In genomic region chr5:56512314-56512996, GRCh38 we compare ENCODE assay signal across 2 cellular contexts.
TF ChIP-seq lines count a peak whose summit lies in the region.

No MANE protein-coding gene starts in this region.

TF ChIP-seq in K562, 482 proteins besides CTCF, POLR2A, EP300 and RAD21 (continued from another document):
- TF ChIP-seq CREB3L1 (IDR thresholded peaks at IDR 0.05; ENCODE audit: borderline replicate concordance, low read depth) (no peak), ATF7 (IDR thresholded peaks at IDR 0.05) (no peak)

TF ChIP-seq in HepG2, 621 proteins besides CTCF, POLR2A, EP300 and RAD21 (continued from another document):
- TF ChIP-seq ZBED4 (CRISPR knock-in tag; IDR thresholded peaks at IDR 0.05; ENCODE audit: borderline replicate concordance), result no peak
- 0 out of 2 replicates have a peak, but pooled peaks have one; percentile 10 for TF ChIP-seq CEBPG (CRISPR knock-in tag; IDR thresholded peaks at IDR 0.05)
- TF ChIP-seq HNF4G (IDR thresholded peaks at IDR 0.05; ENCODE audit: borderline replicate concordance, low read depth, low read length), result no peak
- TF ChIP-seq HNF4G (CRISPR knock-in tag; IDR thresholded peaks at IDR 0.05; ENCODE audit: borderline replicate concordance, low read depth), result no peak
- 0 out of 2 replicates have a peak, but pooled peaks have one; percentile 37 for TF ChIP-seq ZNF3 (CRISPR knock-in tag; IDR thresholded peaks at IDR 0.05)
- TF ChIP-seq ZNF24 (IDR thresholded peaks at IDR 0.05), result no peak
- no peak for TF ChIP-seq KLF11 (CRISPR knock-in tag; IDR thresholded peaks at IDR 0.05)
- no peak for TF ChIP-seq ATAD3A (CRISPR knock-in tag; IDR thresholded peaks at IDR 0.05)
- TF ChIP-seq KDM1A (CRISPR knock-in tag; IDR thresholded peaks at IDR 0.05), result no peak
- no peak for TF ChIP-seq ZSCAN31 (CRISPR knock-in tag; IDR thresholded peaks at IDR 0.05; ENCODE audit: low read depth)
- no peak for TF ChIP-seq ZBTB20 (CRISPR knock-in tag; IDR thresholded peaks at IDR 0.05; ENCODE audit: borderline replicate concordance, low read depth)
- no peak for TF ChIP-seq ZNF788 (CRISPR knock-in tag; IDR thresholded peaks at IDR 0.05; ENCODE audit: borderline replicate concordance)
- TF ChIP-seq SETDB1 (CRISPR knock-in tag; IDR thresholded peaks at IDR 0.05; ENCODE audit: borderline replicate concordance), result no peak
- TF ChIP-seq ATF3 (CRISPR knock-in tag; IDR thresholded peaks at IDR 0.05), result no peak
- no peak for TF ChIP-seq ZNF567 (CRISPR knock-in tag; IDR thresholded peaks at IDR 0.05; ENCODE audit: borderline replicate concordance)
- no peak for TF ChIP-seq ZNF841 (CRISPR knock-in tag; IDR thresholded peaks at IDR 0.05; ENCODE audit: borderline replicate concordance)
- TF ChIP-seq SUZ12 (IDR thresholded peaks at IDR 0.05; ENCODE audit: low read depth, low read length), result no peak
- no peak for TF ChIP-seq ZNF670 (CRISPR knock-in tag; IDR thresholded peaks at IDR 0.05; ENCODE audit: borderline replicate concordance)
- no peak for TF ChIP-seq THAP8 (CRISPR knock-in tag; IDR thresholded peaks at IDR 0.05; ENCODE audit: borderline replicate concordance)
- 0 out of 2 replicates have a peak, but pooled peaks have one; percentile 58 for TF ChIP-seq CEBPB (IDR thresholded peaks at IDR 0.05; ENCODE audit: borderline replicate concordance, low read depth, low read length)
- no peak for TF ChIP-seq ZNF574 (CRISPR knock-in tag; IDR thresholded peaks at IDR 0.05)
- no peak for TF ChIP-seq ARID2 (CRISPR knock-in tag; IDR thresholded peaks at IDR 0.05; ENCODE audit: borderline replicate concordance)
